Comparison of ENCODE assay signal across 8 cellular contexts in the genomic region with DNA sequence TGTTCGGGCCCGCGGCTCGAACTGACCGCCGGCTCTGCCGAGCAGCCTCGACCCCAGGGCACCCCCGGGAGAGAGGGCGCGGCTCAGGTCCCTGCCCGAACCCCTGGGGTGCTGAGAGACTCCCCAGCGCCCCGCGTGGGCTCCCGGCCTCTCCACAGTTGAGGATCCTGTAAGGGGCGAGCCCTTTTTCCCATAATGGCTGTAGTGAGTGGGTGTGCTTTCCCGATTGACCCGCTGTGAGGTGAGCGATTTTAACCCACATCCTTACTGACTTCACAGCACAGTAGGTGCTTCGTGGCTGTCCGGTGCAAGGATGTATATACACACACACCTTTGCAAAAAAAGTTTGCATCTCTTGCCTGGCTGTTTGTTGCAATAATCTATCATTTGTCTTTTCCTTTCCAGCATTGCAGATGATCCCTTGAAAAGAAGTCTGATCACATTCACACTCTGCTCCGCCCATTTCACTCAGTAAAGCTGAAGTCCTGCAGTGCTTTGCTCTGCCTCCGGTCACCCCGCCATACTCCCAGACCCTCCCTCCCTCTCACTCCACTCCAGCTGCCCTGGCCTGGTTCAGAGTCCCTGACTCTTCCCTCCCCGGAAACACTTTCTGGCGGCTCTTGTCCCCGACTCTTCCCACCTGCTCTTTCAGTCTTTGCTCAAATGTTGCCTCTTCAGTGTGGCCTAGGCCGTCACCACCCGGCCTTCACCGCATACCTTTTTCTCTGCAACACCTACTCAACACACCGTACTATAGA. TPM values are rescaled to one million over a fixed set of nuclear protein-coding genes. Genes with fewer than 3 reads are reported as not detected.
DNase-seq lines count a peak whose midpoint lies in the region; TF ChIP-seq lines count a peak whose summit lies in the region.

No MANE protein-coding gene starts in this region.

- in situ Hi-C loops in astrocyte of the spinal cord (cut with HindIII; ENCODE audit: low sequenced_read_pairs) = no loop called here

- peaks cover under 1% of the 10 kb centered on the region for H3K36me3 ChIP-seq in urinary bladder (ENCODE audit: insufficient read depth)

- WGBS in lower leg skin, 2 donors = 32 to 44% methylated on average over 17 to 23 of the region's 32 CpGs
- 18% methylated on average over 32 of the region's 32 CpGs for WGBS in urinary bladder

- TF ChIP-seq CTCF in astrocyte of the spinal cord (IDR thresholded peaks at IDR 0.05; ENCODE audit: low read depth, low read length) (no peak), lower leg skin (IDR thresholded peaks at IDR 0.05) (no peak)

- peak; percentile 17 for DNase-seq in NOMO-1 treated with DMSO at 0.1 percent for 48 hours (lab: John Stamatoyannopoulos, UW; ENCODE audit: unreplicated experiment)
- DNase-seq in NOMO-1 treated with dmso at 0.1 percent for 144 hours (lab: John Stamatoyannopoulos, UW; ENCODE audit: unreplicated experiment) = no peak
- peak; percentile 46 to 58 for DNase-seq in Kasumi-1 (lab: John Stamatoyannopoulos, UW)
- no peak for DNase-seq in astrocyte of the spinal cord (ENCODE audit: low read depth, low spot score)
- no peak for DNase-seq in lower leg skin (ENCODE audit: low spot score in 2 of 2)
- no peak for DNase-seq in NCI-H2107 treated with DMSO at 0.1 percent for 48 hours (lab: John Stamatoyannopoulos, UW; ENCODE audit: unreplicated experiment)
- no peak for DNase-seq in NCI-H187 treated with DMSO at 0.1 percent for 48 hours (lab: John Stamatoyannopoulos, UW)

- no peak for TF ChIP-seq POLR2A in lower leg skin (IDR thresholded peaks at IDR 0.05)

- no peak overlapping the region for H3K27ac ChIP-seq in urinary bladder (ENCODE audit: low read depth)

- intact Hi-C loops in lower leg skin (cut with DNase I; ENCODE audit: low total_unique reads) = loop anchor here (10.0 kb wide), 1 partner anchor 132 kb away; no protein-coding TSS in a partner anchor

- H3K4me3 ChIP-seq in astrocyte of the spinal cord (ENCODE audit: low read depth, low read length) (peak overlapping the region; percentile 91), lower leg skin (ENCODE audit: low read depth, poor library complexity, severe bottlenecking) (peak overlapping the region; percentile 76), urinary bladder (ENCODE audit: low read depth, low read length) (peak overlapping the region; percentile 74)

- H3K4me1 ChIP-seq in urinary bladder (ENCODE audit: insufficient read depth) = peaks cover 2% of the 10 kb centered on the region

RNA-seq across cellular contexts. Expression of a gene that starts 1.0 kb away (rescaled TPM):
- total RNA-seq in lower leg skin (10 to 100 TPM; 37.2 to 61.8 (median 49.8) TPM), urinary bladder (75.9 TPM)
- 65.4 TPM for polyA plus RNA-seq in urinary bladder

RNA-seq across cellular contexts. Expression of a gene that starts 15.3 kb away (rescaled TPM):
- total RNA-seq in lower leg skin (10 to 100 TPM; 35.6 to 52.6 (median 42.5) TPM), urinary bladder (33.7 TPM)
- polyA plus RNA-seq in urinary bladder = 84.2 TPM

Comparison
In these comparisons a context has a peak if more than half of its experiments do, and no peak if none do; other contexts are left out.
1. DNase-seq: peak in NOMO-1 treated with DMSO at 0.1 percent for 48 hours (single experiment) and Kasumi-1 (2 of 2); none in NOMO-1 treated with dmso at 0.1 percent for 144 hours (single experiment), astrocyte of the spinal cord (single experiment), lower leg skin (0 of 2), NCI-H2107 treated with DMSO at 0.1 percent for 48 hours (single experiment) and NCI-H187 treated with DMSO at 0.1 percent for 48 hours (single experiment).
2. Peak in every context shown above with its lines, with median percentiles within 50 percentile points of each other: H3K4me3 ChIP-seq.